Comparison of ENCODE assay signal across 8 cellular contexts in the genomic region with DNA sequence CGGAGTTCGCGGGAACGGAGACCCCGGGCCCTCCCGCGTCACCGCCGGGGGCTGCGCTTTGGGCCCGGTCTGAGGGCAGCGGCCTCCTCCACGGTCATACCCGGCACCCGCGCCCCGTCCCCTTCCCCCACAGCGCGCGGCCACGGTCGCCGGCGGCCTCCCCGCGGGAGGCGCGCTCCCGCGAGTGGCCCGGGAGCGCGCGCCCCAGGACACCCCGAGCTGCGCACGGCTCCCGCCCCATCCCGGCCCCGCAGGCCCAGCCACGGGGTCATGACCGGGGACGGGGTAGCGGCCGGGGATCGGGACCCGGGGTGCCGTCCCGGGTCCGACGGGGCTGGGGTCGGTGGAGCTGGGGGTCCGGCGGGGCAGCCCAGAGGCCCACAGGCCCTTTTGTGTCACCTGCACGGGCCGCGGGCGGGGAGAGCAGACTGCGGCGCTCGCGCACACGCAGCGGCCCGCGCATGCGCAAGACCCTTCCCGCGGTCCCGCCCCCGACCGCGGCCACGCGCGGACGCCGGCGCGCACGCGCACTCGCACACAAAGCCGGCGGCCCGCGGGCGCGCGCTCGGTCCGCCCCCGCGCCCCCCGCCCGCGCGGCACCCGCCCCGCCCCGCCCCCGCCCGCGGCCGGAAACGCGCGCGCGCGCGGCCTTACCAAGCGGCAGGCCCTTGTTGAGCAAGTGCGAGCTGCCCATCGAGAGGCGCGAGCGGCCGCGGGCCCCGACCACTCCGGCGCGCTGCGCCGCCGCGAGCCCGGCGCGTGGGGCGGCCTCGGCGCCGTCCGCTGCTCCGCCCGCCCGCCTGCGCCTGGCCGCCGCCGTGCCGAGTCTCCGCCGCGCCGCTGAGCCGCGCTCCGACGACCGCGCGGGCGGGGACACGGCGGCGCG. TPM values are rescaled to one million over a fixed set of nuclear protein-coding genes. Genes with fewer than 3 reads are reported as not detected.
DNase-seq lines count a peak whose midpoint lies in the region; ATAC-seq, FAIRE-seq and TF ChIP-seq lines count a peak whose summit lies in the region.

A gene (minus strand): TSS at position 869 of the 886 bp plus-strand sequence. CDS start 7,799 bp downstream, outside the sequence.

- H3K4me3 ChIP-seq in DOHH2 (ENCODE audit: low read length), result peak within 1 kb of the TSS; percentile 95

- no peak for TF ChIP-seq EP300 in Ishikawa (IDR thresholded peaks at IDR 0.05; ENCODE audit: borderline replicate concordance)

- no peaks in the 10 kb centered on the region for H3F3A ChIP-seq in DOHH2 (ENCODE audit: control insufficient read depth, insufficient read depth)

- peaks cover 23% of the 10 kb centered on the region for H3K36me3 Mint-ChIP-seq in activated T-helper 17 cell treated with anti-CD3 and anti-CD28 coated beads, Interleukin-2, amount 50 U/mL, for 72 hours (ENCODE audit: low read depth)
- H3K36me3 Mint-ChIP-seq in natural killer cell treated with Interleukin-12 subunit alpha and Interleukin-12 subunit beta and Interleukin-15 and Interleukin-18, amount 100 ng/mL, for 72 hours, result no peaks in the 10 kb centered on the region

- H3K79me2 ChIP-seq in DOHH2 (ENCODE audit: control insufficient read depth, low read length), result peaks cover 74% of the 10 kb centered on the region

- peak within 1 kb of the TSS; percentile 93 for H3K4me3 Mint-ChIP-seq in activated T-helper 17 cell treated with anti-CD3 and anti-CD28 coated beads, Interleukin-2, amount 50 U/mL, for 72 hours
- peak within 1 kb of the TSS; percentile 96 for H3K4me3 Mint-ChIP-seq in natural killer cell treated with Interleukin-12 subunit alpha and Interleukin-12 subunit beta and Interleukin-15 and Interleukin-18, amount 100 ng/mL, for 72 hours

- ATAC-seq in GM21619 (IDR thresholded peaks at IDR 0.05; ENCODE audit: unreplicated experiment), result peak; percentile 33
- peak; percentile 58 for ATAC-seq in activated T-helper 17 cell treated with anti-CD3 and anti-CD28 coated beads, Interleukin-2, amount 50 U/mL, for 72 hours (replicated peaks)
- peak; percentile 73 to 78 for ATAC-seq in natural killer cell treated with Interleukin-12 subunit alpha and Interleukin-12 subunit beta and Interleukin-15 and Interleukin-18, amount 100 ng/mL, for 72 hours
- peak; percentile 48 for ATAC-seq in stimulated activated naive CD8-positive, alpha-beta T cell treated with anti-CD3 and anti-CD28 coated beads, Interleukin-15, Interleukin-2, amounts not matched to agents 100 U/mL and 50 U/mL, for 24 hours

- no peak for TF ChIP-seq RAD21 in Ishikawa (IDR thresholded peaks at IDR 0.05; ENCODE audit: low read depth)

- H3K36me3 ChIP-seq in DOHH2 (ENCODE audit: control insufficient read depth, low read length), result peaks cover 71% of the 10 kb centered on the region

- H3K9me2 ChIP-seq in DOHH2 (replicated peaks; ENCODE audit: control insufficient read depth, low read length), result no peaks in the 10 kb centered on the region

- H3K27me3 Mint-ChIP-seq in activated T-helper 17 cell treated with anti-CD3 and anti-CD28 coated beads, Interleukin-2, amount 50 U/mL, for 72 hours, result no peaks in the 10 kb centered on the region
- no peaks in the 10 kb centered on the region for H3K27me3 Mint-ChIP-seq in natural killer cell treated with Interleukin-12 subunit alpha and Interleukin-12 subunit beta and Interleukin-15 and Interleukin-18, amount 100 ng/mL, for 72 hours

- H4K20me1 ChIP-seq in DOHH2 (ENCODE audit: control insufficient read depth, insufficient read depth, low read depth, low read length), result peaks cover 21% of the 10 kb centered on the region

- peaks cover 41% of the 10 kb centered on the region for H3K4me1 Mint-ChIP-seq in activated T-helper 17 cell treated with anti-CD3 and anti-CD28 coated beads, Interleukin-2, amount 50 U/mL, for 72 hours
- H3K4me1 Mint-ChIP-seq in natural killer cell treated with Interleukin-12 subunit alpha and Interleukin-12 subunit beta and Interleukin-15 and Interleukin-18, amount 100 ng/mL, for 72 hours (ENCODE audit: low read depth in 2 of 2), result peaks cover 52 to 64% of the 10 kb centered on the region in 2 donors

- no peak for FAIRE-seq in RCC 7860 (lab: Jason Lieb, UNC)

- peak within 1 kb of the TSS; percentile 78 for H3K27ac ChIP-seq in DOHH2 (ENCODE audit: low read depth, low read length)

- peak within 1 kb of the TSS; percentile 94 for H3K27ac Mint-ChIP-seq in activated T-helper 17 cell treated with anti-CD3 and anti-CD28 coated beads, Interleukin-2, amount 50 U/mL, for 72 hours
- H3K27ac Mint-ChIP-seq in natural killer cell treated with Interleukin-12 subunit alpha and Interleukin-12 subunit beta and Interleukin-15 and Interleukin-18, amount 100 ng/mL, for 72 hours, result peak within 1 kb of the TSS; percentile 93 to 97

- peaks cover 47% of the 10 kb centered on the region for H3K4me1 ChIP-seq in DOHH2 (ENCODE audit: control insufficient read depth, low read length)

- peak within 1 kb of the TSS; percentile 100 for H3K4me2 ChIP-seq in DOHH2 (ENCODE audit: low read length)

- peaks cover 28% of the 10 kb centered on the region; the same call in 1 of the 2 replicates for H3K9me3 ChIP-seq in DOHH2 (ENCODE audit: control insufficient read depth, insufficient read depth, low read length)

- TF ChIP-seq CTCF in DOHH2 (IDR thresholded peaks at IDR 0.05; ENCODE audit: low read depth, low read length, poor library complexity, severe bottlenecking), result no peak

- no peaks in the 10 kb centered on the region for H3K9me3 Mint-ChIP-seq in activated T-helper 17 cell treated with anti-CD3 and anti-CD28 coated beads, Interleukin-2, amount 50 U/mL, for 72 hours
- no peaks in the 10 kb centered on the region for H3K9me3 Mint-ChIP-seq in natural killer cell treated with Interleukin-12 subunit alpha and Interleukin-12 subunit beta and Interleukin-15 and Interleukin-18, amount 100 ng/mL, for 72 hours

- DNase-seq in RCC 7860 (ENCODE audit: low spot score) (peak; percentile 62), fibroblast of peridontal ligament (ENCODE audit: extremely low read depth) (peak; percentile 77)
- peak; percentile 88 for DNase-seq in natural killer cell treated with Interleukin-12 subunit alpha and Interleukin-12 subunit beta and Interleukin-15 and Interleukin-18, amount 100 ng/mL, for 72 hours (ENCODE audit: low spot score)
- DNase-seq in stimulated activated naive CD8-positive, alpha-beta T cell treated with anti-CD3 and anti-CD28 coated beads, Interleukin-15, Interleukin-2, amounts not matched to agents 100 U/mL and 50 U/mL, for 24 hours, result peak; percentile 88

- H3K27me3 ChIP-seq in DOHH2 (ENCODE audit: control insufficient read depth, low read length), result no peaks in the 10 kb centered on the region

TF ChIP-seq in Ishikawa, 13 proteins besides CTCF, POLR2A, EP300 and RAD21:
- TF ChIP-seq, protein P1, sequence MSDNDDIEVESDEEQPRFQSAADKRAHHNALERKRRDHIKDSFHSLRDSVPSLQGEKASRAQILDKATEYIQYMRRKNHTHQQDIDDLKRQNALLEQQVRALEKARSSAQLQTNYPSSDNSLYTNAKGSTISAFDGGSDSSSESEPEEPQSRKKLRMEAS (IDR thresholded peaks at IDR 0.05), result peak; percentile 37; the same call in 1 of the 2 replicates
- TF ChIP-seq EGR1 (IDR thresholded peaks at IDR 0.05) (no peak), NFIC (IDR thresholded peaks at IDR 0.05) (no peak), YY1 (IDR thresholded peaks at IDR 0.05; ENCODE audit: low read depth) (peak; percentile 4; the same call in 1 of the 2 replicates), CREB1 (IDR thresholded peaks at IDR 0.05; ENCODE audit: low read depth) (no peak), TCF12 (IDR thresholded peaks at IDR 0.05; ENCODE audit: low read depth) (0 out of 2 replicates have a peak, but pooled peaks have one; percentile 16), ZBTB7A (IDR thresholded peaks at IDR 0.05; ENCODE audit: low read depth) (0 out of 2 replicates have a peak, but pooled peaks have one; percentile 18), FOXM1 (IDR thresholded peaks at IDR 0.05; ENCODE audit: borderline replicate concordance, low read depth) (no peak), TEAD4 (IDR thresholded peaks at IDR 0.05) (no peak), TAF1 (IDR thresholded peaks at IDR 0.05; ENCODE audit: low read depth) (no peak), CEBPB (IDR thresholded peaks at IDR 0.05) (no peak)
- TF ChIP-seq, protein P2, sequence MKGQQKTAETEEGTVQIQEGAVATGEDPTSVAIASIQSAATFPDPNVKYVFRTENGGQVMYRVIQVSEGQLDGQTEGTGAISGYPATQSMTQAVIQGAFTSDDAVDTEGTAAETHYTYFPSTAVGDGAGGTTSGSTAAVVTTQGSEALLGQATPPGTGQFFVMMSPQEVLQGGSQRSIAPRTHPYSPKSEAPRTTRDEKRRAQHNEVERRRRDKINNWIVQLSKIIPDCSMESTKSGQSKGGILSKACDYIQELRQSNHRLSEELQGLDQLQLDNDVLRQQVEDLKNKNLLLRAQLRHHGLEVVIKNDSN (IDR thresholded peaks at IDR 0.05), result peak; percentile 7; the same call in 1 of the 2 replicates
- TF ChIP-seq, protein P3, sequence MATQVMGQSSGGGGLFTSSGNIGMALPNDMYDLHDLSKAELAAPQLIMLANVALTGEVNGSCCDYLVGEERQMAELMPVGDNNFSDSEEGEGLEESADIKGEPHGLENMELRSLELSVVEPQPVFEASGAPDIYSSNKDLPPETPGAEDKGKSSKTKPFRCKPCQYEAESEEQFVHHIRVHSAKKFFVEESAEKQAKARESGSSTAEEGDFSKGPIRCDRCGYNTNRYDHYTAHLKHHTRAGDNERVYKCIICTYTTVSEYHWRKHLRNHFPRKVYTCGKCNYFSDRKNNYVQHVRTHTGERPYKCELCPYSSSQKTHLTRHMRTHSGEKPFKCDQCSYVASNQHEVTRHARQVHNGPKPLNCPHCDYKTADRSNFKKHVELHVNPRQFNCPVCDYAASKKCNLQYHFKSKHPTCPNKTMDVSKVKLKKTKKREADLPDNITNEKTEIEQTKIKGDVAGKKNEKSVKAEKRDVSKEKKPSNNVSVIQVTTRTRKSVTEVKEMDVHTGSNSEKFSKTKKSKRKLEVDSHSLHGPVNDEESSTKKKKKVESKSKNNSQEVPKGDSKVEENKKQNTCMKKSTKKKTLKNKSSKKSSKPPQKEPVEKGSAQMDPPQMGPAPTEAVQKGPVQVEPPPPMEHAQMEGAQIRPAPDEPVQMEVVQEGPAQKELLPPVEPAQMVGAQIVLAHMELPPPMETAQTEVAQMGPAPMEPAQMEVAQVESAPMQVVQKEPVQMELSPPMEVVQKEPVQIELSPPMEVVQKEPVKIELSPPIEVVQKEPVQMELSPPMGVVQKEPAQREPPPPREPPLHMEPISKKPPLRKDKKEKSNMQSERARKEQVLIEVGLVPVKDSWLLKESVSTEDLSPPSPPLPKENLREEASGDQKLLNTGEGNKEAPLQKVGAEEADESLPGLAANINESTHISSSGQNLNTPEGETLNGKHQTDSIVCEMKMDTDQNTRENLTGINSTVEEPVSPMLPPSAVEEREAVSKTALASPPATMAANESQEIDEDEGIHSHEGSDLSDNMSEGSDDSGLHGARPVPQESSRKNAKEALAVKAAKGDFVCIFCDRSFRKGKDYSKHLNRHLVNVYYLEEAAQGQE (IDR thresholded peaks at IDR 0.05; ENCODE audit: low read depth), result no peak

RNA-seq across cellular contexts. Expression of the gene that starts here (rescaled TPM):
- 100 to 1,000 TPM; 117 to 173 TPM for total RNA-seq in activated T-helper 17 cell treated with anti-CD3 and anti-CD28 coated beads, Interleukin-2, amount 50 U/mL, for 72 hours
- 100 to 1,000 TPM; 109 to 245 TPM for total RNA-seq in natural killer cell treated with Interleukin-12 subunit alpha and Interleukin-12 subunit beta and Interleukin-15 and Interleukin-18, amount 100 ng/mL, for 72 hours

Comparison
In these comparisons a context has a peak if more than half of its experiments do, and no peak if none do; other contexts are left out.
1. Peak in every context shown above with its lines: DNase-seq, ATAC-seq, H3K4me3 ChIP-seq and H3K27ac ChIP-seq.